9 cellular contexts compared by ENCODE assay signal in genomic region chr21:42424848-42425602, GRCh38. TPM values are rescaled to one million over a fixed set of nuclear protein-coding genes. Genes with fewer than 3 reads are reported as not detected.
DNase-seq lines count a peak whose midpoint lies in the region; ATAC-seq and TF ChIP-seq lines count a peak whose summit lies in the region.
"Had no signal": no experiment of that assay in that cellular context is flagged by ENCODE, and none has a peak within 500 bp of the region (broad histone marks: within the 10 kb centered on the region; RNA-seq: fewer than 3 reads in every experiment).

No MANE protein-coding gene starts in this region.

- H3K4me2 ChIP-seq in mesendoderm (ENCODE audit: low read length), result no peak overlapping the region

- H3K4me1 ChIP-seq in CD4-positive, alpha-beta memory T cell (ENCODE audit: insufficient read depth, low read length), result peaks cover 84% of the 10 kb centered on the region
- H3K4me1 ChIP-seq in right lobe of liver (no peaks in the 10 kb centered on the region), uterus (no peaks in the 10 kb centered on the region), mesendoderm (ENCODE audit: control insufficient read depth, low read depth, low read length) (no peaks in the 10 kb centered on the region)

- WGBS in right lobe of liver (ENCODE audit: insufficient coverage, low coverage, low lambda C conversion rate, missing lambda C conversion rate), result 42% methylated on average over 10 of the region's 12 CpGs
- WGBS in mesendoderm (ENCODE audit: extremely low coverage, insufficient coverage, low lambda C conversion rate), result no CpG with 5 or more reads among the region's 12 CpGs

- H3K27me3 Mint-ChIP-seq in CD4-positive, alpha-beta memory T cell, result no peaks in the 10 kb centered on the region

- peak overlapping the region; percentile 67 to 96 (median 93) for H3K27ac Mint-ChIP-seq in CD4-positive, alpha-beta memory T cell

- intact Hi-C loops in CD4-positive, alpha-beta memory T cell (cut with micrococcal nuclease), result loop anchor here (1.0 to 5.0 kb wide), 6 partner anchors 10 to 87 kb away; no protein-coding TSS in a partner anchor
- intact Hi-C loops in right lobe of liver (cut with DNase I) (no loop called here), uterus (cut with DNase I; ENCODE audit: low total_unique reads) (no loop called here)

- peak overlapping the region; percentile 5 to 39 for H3K4me3 ChIP-seq in CD4-positive, alpha-beta memory T cell (ENCODE audit: low read length in 2 of 2)
- H3K4me3 ChIP-seq in HL-60 (replicated peaks; ENCODE audit: insufficient read depth, low read length) (no peak overlapping the region), right lobe of liver (no peak overlapping the region), uterus (no peak overlapping the region), mesendoderm (ENCODE audit: low read length) (no peak overlapping the region)

- ATAC-seq in right lobe of liver, result peak; percentile 25 to 64 (median 48)

- H3K4me1 Mint-ChIP-seq in CD4-positive, alpha-beta memory T cell, result peaks cover 64 to 81% (median 74%) of the 10 kb centered on the region in 4 donors

- DNase-seq in CD4-positive, alpha-beta memory T cell, result peak; percentile 87 to 92 (median 89)
- DNase-seq in HL-60 (ENCODE audit: low read depth in 1 of 2, low spot score in 1 of 2) (peak in 1 of 2 experiments; percentile 81), right lobe of liver (no peak), uterus (no peak), mesendoderm (no peak), cerebellum (ENCODE audit: low spot score) (no peak), COLO829 (ENCODE audit: low spot score) (no peak)
- peak; percentile 60 to 64 for DNase-seq in activated CD8-positive, alpha-beta memory T cell treated with anti-CD3 and anti-CD28 coated beads for 1 hour (ENCODE audit: extremely low read depth in 1 of 2, low read depth in 1 of 2)
- DNase-seq: mesenchymal stem cell had no signal

- H3K36me3 ChIP-seq in CD4-positive, alpha-beta memory T cell (ENCODE audit: insufficient read depth, low read length), result peaks cover 61% of the 10 kb centered on the region
- H3K36me3 ChIP-seq in right lobe of liver (no peaks in the 10 kb centered on the region), uterus (no peaks in the 10 kb centered on the region), mesendoderm (ENCODE audit: control insufficient read depth, insufficient read depth, low read length) (no peaks in the 10 kb centered on the region)

- H2BK120ac ChIP-seq in mesendoderm (ENCODE audit: low read depth, low read length), result no peak overlapping the region

- no peak overlapping the region for H4K8ac ChIP-seq in mesendoderm (ENCODE audit: low read depth, low read length)

- peak overlapping the region; percentile 57 to 91 (median 78) for H3K4me3 Mint-ChIP-seq in CD4-positive, alpha-beta memory T cell

- no peak overlapping the region for H4K5ac ChIP-seq in mesendoderm (ENCODE audit: low read length)

- CTCF ChIA-PET in CD4-positive, alpha-beta memory T cell (lab: Charles Lee; ENCODE audit: partially characterized antibody), result interaction anchor here (1.1 to 3.2 kb wide), 7 partner anchors 21 to 88 kb away, joined by 3 to 27 read pairs (median 4); partner anchors contain the start of gene UBASH3A

- H3K23ac ChIP-seq in mesendoderm (ENCODE audit: low read length), result no peak overlapping the region

- H3K9me3 Mint-ChIP-seq in CD4-positive, alpha-beta memory T cell, result no peaks in the 10 kb centered on the region

- no peak overlapping the region for H3K9ac ChIP-seq in mesendoderm (ENCODE audit: low read length)

- no peak overlapping the region for H2BK15ac ChIP-seq in mesendoderm (replicated peaks; ENCODE audit: low read depth)

- POLR2A ChIA-PET in CD4-positive, alpha-beta memory T cell (lab: Charles Lee; ENCODE audit: partially characterized antibody), result interaction anchor here (1.0 to 23.2 kb wide), 15 partner anchors 8 to 237 kb away, joined by 3 to 604 read pairs (median 4); partner anchors contain the start of gene UBASH3A

- no peak overlapping the region for H3K56ac ChIP-seq in mesendoderm (ENCODE audit: low read length)

- no peak for TF ChIP-seq CTCF in HL-60 (IDR thresholded peaks at IDR 0.05; ENCODE audit: insufficient read depth, low read length)
- TF ChIP-seq CTCF in right lobe of liver (IDR thresholded peaks at IDR 0.05), result no peak
- TF ChIP-seq CTCF in uterus (IDR thresholded peaks at IDR 0.05), result no peak

- peak overlapping the region; percentile 71 for H3K27ac ChIP-seq in CD4-positive, alpha-beta memory T cell (ENCODE audit: low read depth, low read length)
- H3K27ac ChIP-seq in HL-60 (replicated peaks), result peak overlapping the region; percentile 49
- no peak overlapping the region for H3K27ac ChIP-seq in right lobe of liver
- H3K27ac ChIP-seq in uterus, result no peak overlapping the region
- no peak overlapping the region for H3K27ac ChIP-seq in mesendoderm (ENCODE audit: low read depth, low read length)

- peaks cover 66 to 81% of the 10 kb centered on the region in 2 donors for H3K36me3 Mint-ChIP-seq in CD4-positive, alpha-beta memory T cell

- H3K79me2 ChIP-seq in mesendoderm (ENCODE audit: control insufficient read depth, insufficient read depth, low read length), result no peaks in the 10 kb centered on the region

- TF ChIP-seq POLR2A in right lobe of liver (IDR thresholded peaks at IDR 0.05) (no peak), uterus (IDR thresholded peaks at IDR 0.05) (no peak)

- no peak overlapping the region for H2AK5ac ChIP-seq in mesendoderm (ENCODE audit: low read length)

- H3K18ac ChIP-seq in mesendoderm (ENCODE audit: low read length), result no peak overlapping the region

- H3K27me3 ChIP-seq in CD4-positive, alpha-beta memory T cell (ENCODE audit: insufficient read depth, low read length), result no peaks in the 10 kb centered on the region
- H3K27me3 ChIP-seq in HL-60 (ENCODE audit: insufficient read depth, poor library complexity, severe bottlenecking) (no peaks in the 10 kb centered on the region), right lobe of liver (no peaks in the 10 kb centered on the region), uterus (no peaks in the 10 kb centered on the region), mesendoderm (ENCODE audit: insufficient read depth, low read length, poor library complexity) (no peaks in the 10 kb centered on the region)

- H3K79me1 ChIP-seq in mesendoderm (ENCODE audit: low read length), result no peaks in the 10 kb centered on the region

- H2BK5ac ChIP-seq in mesendoderm (ENCODE audit: low read length), result no peak overlapping the region

- H3K9me3 ChIP-seq in CD4-positive, alpha-beta memory T cell (ENCODE audit: control insufficient read depth in 1 of 2, low read length in 2 of 2), result no peaks in the 10 kb centered on the region
- H3K9me3 ChIP-seq in right lobe of liver (no peaks in the 10 kb centered on the region), uterus (peaks cover 0 to 4% of the 10 kb centered on the region in 2 donors)

- H3K4ac ChIP-seq in mesendoderm (ENCODE audit: low read depth, low read length), result no peak overlapping the region

RNA-seq across cellular contexts. Expression of gene UBASH3A, which starts 21.3 kb away (rescaled TPM):
- 10 to 100 TPM; 79.3 to 93.6 TPM for total RNA-seq in CD4-positive, alpha-beta memory T cell
- 10 to 100 TPM; 43.1 to 58.0 TPM for polyA plus RNA-seq in CD4-positive, alpha-beta memory T cell
- total RNA-seq in right lobe of liver (under 1 TPM; 0.12 to 0.50 (median 0.15) TPM), uterus (1 to 10 TPM in 1 of 4 donors, under 1 TPM in 1, not detected in 2; 0.79 to 1.0 TPM), cerebellum (not detected)
- not detected for polyA plus RNA-seq in mesendoderm (2013, experiment 1 of 2)
- polyA plus RNA-seq in mesendoderm (2013, experiment 2 of 2), result not detected

RNA-seq across cellular contexts. Expression of gene TMPRSS3, which starts 29.2 kb away (rescaled TPM):
- 1 to 10 TPM; 1.8 to 3.2 TPM for total RNA-seq in CD4-positive, alpha-beta memory T cell
- 1 to 10 TPM; 4.2 to 4.5 TPM for polyA plus RNA-seq in CD4-positive, alpha-beta memory T cell
- total RNA-seq in right lobe of liver, result under 1 TPM; 0.22 to 0.97 (median 0.71) TPM
- 1 to 10 TPM in 1 of 4 donors, under 1 TPM in 1, not detected in 2; 0.18 to 4.4 TPM for total RNA-seq in uterus
- polyA plus RNA-seq in mesendoderm (2013, experiment 1 of 2), result 0.01 TPM
- 0.03 TPM for polyA plus RNA-seq in mesendoderm (2013, experiment 2 of 2)
- 0.09 TPM for total RNA-seq in cerebellum

RNA-seq across cellular contexts. Expression of gene TFF1, which starts 58.7 kb away (rescaled TPM):
- total RNA-seq in CD4-positive, alpha-beta memory T cell, result not detected
- polyA plus RNA-seq in CD4-positive, alpha-beta memory T cell, result not detected
- total RNA-seq in right lobe of liver (not detected), uterus (not detected), cerebellum (not detected)
- polyA plus RNA-seq in mesendoderm (2013, experiment 1 of 2), result not detected
- not detected for polyA plus RNA-seq in mesendoderm (2013, experiment 2 of 2)

Comparison
In these comparisons a context has a peak if more than half of its experiments do, and no peak if none do; other contexts are left out.
1. DNase-seq: peak in CD4-positive, alpha-beta memory T cell (5 of 5) and activated CD8-positive, alpha-beta memory T cell treated with anti-CD3 and anti-CD28 coated beads for 1 hour (2 of 2); none in right lobe of liver (0 of 3), uterus (0 of 2), mesendoderm (single experiment), cerebellum (single experiment) and COLO829 (single experiment).
2. H3K27ac ChIP-seq: peak in CD4-positive, alpha-beta memory T cell (single experiment) and HL-60 (single experiment); none in right lobe of liver (0 of 3), uterus (0 of 2) and mesendoderm (single experiment).
3. H3K4me3 ChIP-seq: peak in CD4-positive, alpha-beta memory T cell (2 of 2); none in HL-60 (single experiment), right lobe of liver (0 of 3), uterus (0 of 2) and mesendoderm (single experiment).
4. RNA of gene UBASH3A, which starts 21.3 kb away (total RNA-seq): 79.3 to 93.6 TPM in CD4-positive, alpha-beta memory T cell; 0.79 to 1.0 TPM in uterus, 0.12 to 0.50 TPM in right lobe of liver and not detected in cerebellum (single experiment); every median in the first group is over 10 times any median in the second.